In the genomic region with DNA sequence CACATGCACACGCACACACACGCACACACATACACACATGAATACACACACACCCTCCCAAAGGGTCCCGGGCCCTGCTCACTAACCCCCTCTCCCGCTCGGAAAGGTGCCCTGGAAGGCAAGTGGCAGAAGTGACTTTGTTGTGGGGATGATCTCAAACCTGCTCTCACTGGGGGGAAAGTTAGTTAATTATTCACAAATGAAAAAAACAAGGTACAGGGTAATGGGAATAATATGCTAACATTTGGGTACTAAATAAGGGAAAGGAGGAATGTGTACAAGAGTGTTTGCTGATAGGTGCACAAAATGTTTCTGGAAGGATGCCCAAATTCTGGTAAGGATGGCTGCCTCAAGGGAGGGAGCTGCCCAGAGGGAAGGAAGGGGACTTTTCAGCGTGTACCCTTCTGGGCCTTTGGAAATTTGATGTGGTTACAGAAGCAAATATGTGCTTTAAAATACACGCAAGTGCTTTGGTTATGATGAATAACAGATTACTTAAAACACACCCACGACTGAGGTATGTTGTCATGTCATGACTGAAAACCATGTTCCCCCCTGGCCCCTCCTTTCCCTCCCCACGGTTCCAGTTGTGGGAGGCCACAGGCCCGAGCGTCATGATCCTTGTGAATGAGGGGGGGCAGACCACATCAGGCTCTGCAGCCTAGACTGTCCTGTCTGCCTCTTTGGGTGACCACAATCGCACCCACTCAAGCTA, we compare ENCODE assay signal across 9 cellular contexts. TPM values are rescaled to one million over a fixed set of nuclear protein-coding genes. Genes with fewer than 3 reads are reported as not detected.
A peak's percentile ranks its signal among the peaks of the same experiment; 100 is the strongest.
DNase-seq lines count a peak whose midpoint lies in the region; ATAC-seq and TF ChIP-seq lines count a peak whose summit lies in the region.
"Had no signal": no experiment of that assay in that cellular context is flagged by ENCODE, and none has a peak within 500 bp of the region (broad histone marks: within the 10 kb centered on the region; RNA-seq: fewer than 3 reads in every experiment).

No MANE protein-coding gene starts in this region.

- no peak overlapping the region for H3K4me3 ChIP-seq in vagina

- intact Hi-C loops in vagina (cut with DNase I) = no loop called here

- H3K27me3 ChIP-seq in vagina = no peaks in the 10 kb centered on the region

- H3K9me3 ChIP-seq in vagina = no peaks in the 10 kb centered on the region

- ATAC-seq in GM21717 (IDR thresholded peaks at IDR 0.05; ENCODE audit: unreplicated experiment) (peak; percentile 58), HG02763 (IDR thresholded peaks at IDR 0.05; ENCODE audit: unreplicated experiment) (no peak)

- no peaks in the 10 kb centered on the region for H3K36me3 ChIP-seq in vagina

- no peak for TF ChIP-seq POLR2A in vagina (IDR thresholded peaks at IDR 0.05)

- peak; percentile 20 for DNase-seq in SK-N-DZ (ENCODE audit: low spot score)
- peak; percentile 75 for DNase-seq in fibroblast of peridontal ligament (ENCODE audit: extremely low read depth)
- DNase-seq in stimulated activated CD4-positive, alpha-beta T cell treated with anti-CD3 and anti-CD28 coated beads, TNF-alpha, amount 100 ng/mL, for 24 hours (ENCODE audit: low read depth in 3 of 3) = peak; percentile 9 to 65 (median 31)
- DNase-seq in cerebellar nuclear complex (lab: John Stamatoyannopoulos, UW) = no peak
- no peak for DNase-seq in DMS 273 treated with DMSO at 0.1 percent for 48 hours (lab: John Stamatoyannopoulos, UW)
- DNase-seq in vagina (ENCODE audit: extremely low spot score in 2 of 2) = no peak
- DNase-seq: NCI-H748 treated with DMSO at 0.1 percent for 48 hours had no signal

- H3K27ac ChIP-seq in vagina = no peak overlapping the region

- peaks cover 8% of the 10 kb centered on the region for H3K4me1 ChIP-seq in vagina

- no peak for TF ChIP-seq CTCF in vagina (IDR thresholded peaks at IDR 0.05)

RNA-seq across cellular contexts. Expression of a gene that starts 43.3 kb away (rescaled TPM):
- polyA plus RNA-seq in SK-N-DZ (2014; cell fraction: cytosol; rRNA removed) = not detected in 2 replicates
- polyA plus RNA-seq in SK-N-DZ (2014; cell fraction: nucleus; rRNA removed) = 0.30 TPM in 1 of 2 replicates, not detected in the other
- 14.7 TPM for total RNA-seq in vagina

Comparison
In these comparisons a context has a peak if more than half of its experiments do, and no peak if none do; other contexts are left out.
1. DNase-seq: peak in SK-N-DZ (single experiment), fibroblast of peridontal ligament (single experiment) and stimulated activated CD4-positive, alpha-beta T cell treated with anti-CD3 and anti-CD28 coated beads, TNF-alpha, amount 100 ng/mL, for 24 hours (3 of 3); none in cerebellar nuclear complex (0 of 2), DMS 273 treated with DMSO at 0.1 percent for 48 hours (single experiment) and vagina (0 of 2).